In genomic region chr19:57435062-57435978, GRCh38 we compare ENCODE assay signal across 8 cellular contexts. TPM values are rescaled to one million over a fixed set of nuclear protein-coding genes. Genes with fewer than 3 reads are reported as not detected.
DNase-seq lines count a peak whose midpoint lies in the region; ATAC-seq, FAIRE-seq and TF ChIP-seq lines count a peak whose summit lies in the region.

TSS of gene ZNF749 (plus strand) at chr19:57435325. CDS start at chr19:57435579, 254 bp downstream.

- H3K4me1 ChIP-seq in small intestine (ENCODE audit: control insufficient read depth in 2 of 2, insufficient read depth in 1 of 2, low read depth in 1 of 2, low read length in 1 of 2) = peaks cover 0 to 11% of the 10 kb centered on the region in 2 donors

- peak within 1 kb of the TSS; percentile 84 to 85 for H3K27ac ChIP-seq in small intestine (ENCODE audit: low read depth in 1 of 2, low read length in 1 of 2)

- peak; percentile 82 for FAIRE-seq in bronchial epithelial cell (lab: Jason Lieb, UNC)
- FAIRE-seq in small intestine (lab: Jason Lieb, UNC) = peak; percentile 41

- H3K4me3 ChIP-seq in WI38 (ENCODE audit: low read depth, low read length) (peak within 1 kb of the TSS; percentile 89), bronchial epithelial cell (ENCODE audit: low read depth, low read length) (peak within 1 kb of the TSS; percentile 64), small intestine (ENCODE audit: low read depth in 1 of 2, low read length in 2 of 2) (peak within 1 kb of the TSS; percentile 63 to 74)

- TF ChIP-seq CTCF in WI38 (IDR thresholded peaks at IDR 0.05; ENCODE audit: low read depth, low read length) = no peak
- no peak for TF ChIP-seq CTCF in bronchial epithelial cell (IDR thresholded peaks at IDR 0.05; ENCODE audit: insufficient read depth, low read length, severe bottlenecking)

- H3K27me3 ChIP-seq in bronchial epithelial cell (ENCODE audit: control insufficient read depth, insufficient read depth, low read length) = no peaks in the 10 kb centered on the region
- H3K27me3 ChIP-seq in small intestine (ENCODE audit: control insufficient read depth in 2 of 2, insufficient read depth in 2 of 2, low read length in 2 of 2) = no peaks in the 10 kb centered on the region

- 0% methylated on average over 60 to 61 of the region's 61 CpGs for WGBS in small intestine, 3 donors

- ATAC-seq in GM19023 (IDR thresholded peaks at IDR 0.05; ENCODE audit: unreplicated experiment) = peak; percentile 94
- ATAC-seq in HG03196 (IDR thresholded peaks at IDR 0.05; ENCODE audit: unreplicated experiment) = peak; percentile 87

- DNase-seq in AG08396 (ENCODE audit: low spot score) = peak; percentile 97
- peak; percentile 99 for DNase-seq in NCI-H226
- DNase-seq in bronchial epithelial cell (ENCODE audit: low read depth) = peak; percentile 96
- peak; percentile 98 for DNase-seq in iPS-NIHi7 (ENCODE audit: extremely low spot score)
- DNase-seq in small intestine = peak; percentile 99

- H3K36me3 ChIP-seq in bronchial epithelial cell (ENCODE audit: control insufficient read depth, insufficient read depth, low read length) = no peaks in the 10 kb centered on the region
- H3K36me3 ChIP-seq in small intestine (ENCODE audit: control insufficient read depth in 2 of 2, insufficient read depth in 2 of 2, low read length in 2 of 2) = peaks cover 3% of the 10 kb centered on the region in 2 donors

- H3K9me3 ChIP-seq in small intestine (ENCODE audit: control insufficient read depth, low read depth) = no peaks in the 10 kb centered on the region

RNA-seq across cellular contexts. Expression of gene ZNF749, which starts in this region (rescaled TPM):
- 18.4 and 23.2 TPM in 2 replicates for total RNA-seq in bronchial epithelial cell
- 10 to 100 TPM in 1 of 3 donors, 1 to 10 TPM in 2; 7.6 to 13.9 (median 8.8) TPM for polyA plus RNA-seq in small intestine

Comparison
In these comparisons a context has a peak if more than half of its experiments do, and no peak if none do; other contexts are left out.
1. Peak in every context shown above with its lines: DNase-seq, ATAC-seq, H3K4me3 ChIP-seq and H3K27ac ChIP-seq.